Comparison of ENCODE assay signal across 1 cellular context in the genomic region with DNA sequence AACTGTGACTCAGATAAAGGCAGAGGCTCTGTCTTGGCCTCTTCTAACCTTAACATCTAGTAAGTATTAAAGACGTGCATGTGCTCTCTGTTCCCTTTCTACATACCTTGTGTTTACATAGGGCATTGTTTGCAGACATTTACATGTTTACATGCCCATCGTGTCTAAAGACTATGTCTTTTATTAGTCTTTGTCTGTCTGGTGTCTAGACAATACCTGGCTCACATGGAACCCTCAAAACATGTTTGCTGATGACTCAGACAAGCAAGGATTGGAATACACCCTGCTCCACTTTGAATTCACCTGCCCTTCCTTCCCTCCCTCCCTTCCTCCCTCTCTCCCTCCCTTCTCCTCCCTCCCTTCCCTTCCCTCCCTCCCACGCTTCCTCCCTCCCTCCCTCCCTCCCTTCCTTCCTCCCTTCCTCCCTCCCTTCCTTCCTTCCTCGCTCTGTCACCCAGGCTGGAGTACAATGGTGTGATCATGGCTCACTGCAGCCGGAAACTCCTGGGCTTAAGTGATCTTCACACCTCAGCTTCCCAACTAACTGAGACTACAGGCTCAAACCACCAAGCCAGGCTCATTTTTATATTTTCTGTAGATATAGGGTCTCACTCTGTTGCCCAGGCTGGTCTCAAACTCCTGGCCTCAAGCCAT.
A peak's percentile ranks its signal among the peaks of the same experiment; 100 is the strongest.
TF ChIP-seq lines count a peak whose summit lies in the region.

No MANE protein-coding gene starts in this region.

TF ChIP-seq in HepG2, 621 proteins besides CTCF, POLR2A, EP300 and RAD21 (continued from another document and continues in another):
- no peak for TF ChIP-seq ZNF451 (CRISPR knock-in tag; IDR thresholded peaks at IDR 0.05)
- peak; percentile 58; the same call in 1 of the 2 replicates for TF ChIP-seq RXRB (CRISPR knock-in tag; IDR thresholded peaks at IDR 0.05; ENCODE audit: borderline replicate concordance)
- TF ChIP-seq HOXA3 (CRISPR knock-in tag; IDR thresholded peaks at IDR 0.05), result no peak
- TF ChIP-seq BRD4 (CRISPR knock-in tag; IDR thresholded peaks at IDR 0.05), result no peak
- 0 out of 2 replicates have a peak, but pooled peaks have one; percentile 48 for TF ChIP-seq MIXL1 (CRISPR knock-in tag; IDR thresholded peaks at IDR 0.05)
- TF ChIP-seq ERF (CRISPR knock-in tag; IDR thresholded peaks at IDR 0.05), result no peak
- TF ChIP-seq MEIS2 (CRISPR knock-in tag; IDR thresholded peaks at IDR 0.05), result no peak
- TF ChIP-seq, protein P1, sequence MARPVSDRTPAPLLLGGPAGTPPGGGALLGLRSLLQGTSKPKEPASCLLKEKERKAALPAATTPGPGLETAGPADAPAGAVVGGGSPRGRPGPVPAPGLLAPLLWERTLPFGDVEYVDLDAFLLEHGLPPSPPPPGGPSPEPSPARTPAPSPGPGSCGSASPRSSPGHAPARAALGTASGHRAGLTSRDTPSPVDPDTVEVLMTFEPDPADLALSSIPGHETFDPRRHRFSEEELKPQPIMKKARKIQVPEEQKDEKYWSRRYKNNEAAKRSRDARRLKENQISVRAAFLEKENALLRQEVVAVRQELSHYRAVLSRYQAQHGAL (CRISPR knock-in tag; IDR thresholded peaks at IDR 0.05; ENCODE audit: not compliant biosample characterization), result no peak
- TF ChIP-seq ZNF674 (CRISPR knock-in tag; IDR thresholded peaks at IDR 0.05; ENCODE audit: low read depth), result no peak
- no peak for TF ChIP-seq ZNF3 (CRISPR knock-in tag; IDR thresholded peaks at IDR 0.05)
- no peak for TF ChIP-seq EHMT2 (IDR thresholded peaks at IDR 0.05; ENCODE audit: borderline replicate concordance, low read depth, low read length)
- TF ChIP-seq NR2C2 (CRISPR knock-in tag; IDR thresholded peaks at IDR 0.05; ENCODE audit: borderline replicate concordance), result no peak
- TF ChIP-seq ZNF747 (CRISPR knock-in tag; IDR thresholded peaks at IDR 0.05; ENCODE audit: borderline replicate concordance), result no peak
- 0 out of 2 replicates have a peak, but pooled peaks have one; percentile 13 for TF ChIP-seq RFX3 (CRISPR knock-in tag; IDR thresholded peaks at IDR 0.05)
- no peak for TF ChIP-seq YEATS2 (CRISPR knock-in tag; IDR thresholded peaks at IDR 0.05; ENCODE audit: borderline replicate concordance)
- TF ChIP-seq, protein P2, sequence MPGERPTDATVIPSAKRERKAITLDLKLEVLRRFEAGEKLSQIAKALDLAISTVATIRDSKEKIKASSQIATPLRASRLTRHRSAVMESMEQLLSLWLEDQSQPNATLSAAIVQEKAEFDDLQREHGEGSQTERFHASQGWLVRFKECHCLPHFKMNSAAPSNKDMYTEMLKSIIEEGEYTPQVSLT (CRISPR knock-in tag; IDR thresholded peaks at IDR 0.05; ENCODE audit: borderline replicate concordance, low read depth), result no peak
- TF ChIP-seq ATM (IDR thresholded peaks at IDR 0.05; ENCODE audit: borderline replicate concordance), result no peak
- no peak for TF ChIP-seq ZNF20 (CRISPR knock-in tag; IDR thresholded peaks at IDR 0.05)
- TF ChIP-seq TOPORS (CRISPR knock-in tag; IDR thresholded peaks at IDR 0.05), result no peak
- TF ChIP-seq, protein P3, sequence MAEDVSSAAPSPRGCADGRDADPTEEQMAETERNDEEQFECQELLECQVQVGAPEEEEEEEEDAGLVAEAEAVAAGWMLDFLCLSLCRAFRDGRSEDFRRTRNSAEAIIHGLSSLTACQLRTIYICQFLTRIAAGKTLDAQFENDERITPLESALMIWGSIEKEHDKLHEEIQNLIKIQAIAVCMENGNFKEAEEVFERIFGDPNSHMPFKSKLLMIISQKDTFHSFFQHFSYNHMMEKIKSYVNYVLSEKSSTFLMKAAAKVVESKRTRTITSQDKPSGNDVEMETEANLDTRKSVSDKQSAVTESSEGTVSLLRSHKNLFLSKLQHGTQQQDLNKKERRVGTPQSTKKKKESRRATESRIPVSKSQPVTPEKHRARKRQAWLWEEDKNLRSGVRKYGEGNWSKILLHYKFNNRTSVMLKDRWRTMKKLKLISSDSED (CRISPR knock-in tag; IDR thresholded peaks at IDR 0.05), result no peak
- TF ChIP-seq, protein P4, sequence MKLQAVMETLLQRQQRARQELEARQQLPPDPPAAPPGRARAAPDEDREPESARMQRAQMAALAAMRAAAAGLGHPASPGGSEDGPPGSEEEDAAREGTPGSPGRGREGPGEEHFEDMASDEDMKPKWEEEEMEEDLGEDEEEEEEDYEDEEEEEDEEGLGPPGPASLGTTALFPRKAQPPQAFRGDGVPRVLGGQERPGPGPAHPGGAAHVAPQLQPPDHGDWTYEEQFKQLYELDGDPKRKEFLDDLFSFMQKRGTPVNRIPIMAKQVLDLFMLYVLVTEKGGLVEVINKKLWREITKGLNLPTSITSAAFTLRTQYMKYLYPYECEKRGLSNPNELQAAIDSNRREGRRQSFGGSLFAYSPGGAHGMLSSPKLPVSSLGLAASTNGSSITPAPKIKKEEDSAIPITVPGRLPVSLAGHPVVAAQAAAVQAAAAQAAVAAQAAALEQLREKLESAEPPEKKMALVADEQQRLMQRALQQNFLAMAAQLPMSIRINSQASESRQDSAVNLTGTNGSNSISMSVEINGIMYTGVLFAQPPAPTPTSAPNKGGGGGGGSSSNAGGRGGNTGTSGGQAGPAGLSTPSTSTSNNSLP (IDR thresholded peaks at IDR 0.05; ENCODE audit: low read depth, low read length), result no peak
- no peak for TF ChIP-seq SRY (CRISPR knock-in tag; IDR thresholded peaks at IDR 0.05)
- TF ChIP-seq ZFP36 (IDR thresholded peaks at IDR 0.05; ENCODE audit: borderline replicate concordance, low read depth, low read length, partially characterized antibody), result no peak
- TF ChIP-seq, protein P5, sequence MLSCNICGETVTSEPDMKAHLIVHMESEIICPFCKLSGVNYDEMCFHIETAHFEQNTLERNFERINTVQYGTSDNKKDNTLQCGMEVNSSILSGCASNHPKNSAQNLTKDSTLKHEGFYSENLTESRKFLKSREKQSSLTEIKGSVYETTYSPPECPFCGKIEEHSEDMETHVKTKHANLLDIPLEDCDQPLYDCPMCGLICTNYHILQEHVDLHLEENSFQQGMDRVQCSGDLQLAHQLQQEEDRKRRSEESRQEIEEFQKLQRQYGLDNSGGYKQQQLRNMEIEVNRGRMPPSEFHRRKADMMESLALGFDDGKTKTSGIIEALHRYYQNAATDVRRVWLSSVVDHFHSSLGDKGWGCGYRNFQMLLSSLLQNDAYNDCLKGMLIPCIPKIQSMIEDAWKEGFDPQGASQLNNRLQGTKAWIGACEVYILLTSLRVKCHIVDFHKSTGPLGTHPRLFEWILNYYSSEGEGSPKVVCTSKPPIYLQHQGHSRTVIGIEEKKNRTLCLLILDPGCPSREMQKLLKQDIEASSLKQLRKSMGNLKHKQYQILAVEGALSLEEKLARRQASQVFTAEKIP (CRISPR knock-in tag; IDR thresholded peaks at IDR 0.05; ENCODE audit: borderline replicate concordance), result no peak
- TF ChIP-seq MYNN (CRISPR knock-in tag; IDR thresholded peaks at IDR 0.05; ENCODE audit: low read depth), result no peak
- TF ChIP-seq, protein P6, sequence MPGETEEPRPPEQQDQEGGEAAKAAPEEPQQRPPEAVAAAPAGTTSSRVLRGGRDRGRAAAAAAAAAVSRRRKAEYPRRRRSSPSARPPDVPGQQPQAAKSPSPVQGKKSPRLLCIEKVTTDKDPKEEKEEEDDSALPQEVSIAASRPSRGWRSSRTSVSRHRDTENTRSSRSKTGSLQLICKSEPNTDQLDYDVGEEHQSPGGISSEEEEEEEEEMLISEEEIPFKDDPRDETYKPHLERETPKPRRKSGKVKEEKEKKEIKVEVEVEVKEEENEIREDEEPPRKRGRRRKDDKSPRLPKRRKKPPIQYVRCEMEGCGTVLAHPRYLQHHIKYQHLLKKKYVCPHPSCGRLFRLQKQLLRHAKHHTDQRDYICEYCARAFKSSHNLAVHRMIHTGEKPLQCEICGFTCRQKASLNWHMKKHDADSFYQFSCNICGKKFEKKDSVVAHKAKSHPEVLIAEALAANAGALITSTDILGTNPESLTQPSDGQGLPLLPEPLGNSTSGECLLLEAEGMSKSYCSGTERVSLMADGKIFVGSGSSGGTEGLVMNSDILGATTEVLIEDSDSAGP (CRISPR knock-in tag; IDR thresholded peaks at IDR 0.05; ENCODE audit: borderline replicate concordance), result no peak
- no peak for TF ChIP-seq ZNF10 (CRISPR knock-in tag; IDR thresholded peaks at IDR 0.05; ENCODE audit: borderline replicate concordance, low read depth)
- TF ChIP-seq, protein P7, sequence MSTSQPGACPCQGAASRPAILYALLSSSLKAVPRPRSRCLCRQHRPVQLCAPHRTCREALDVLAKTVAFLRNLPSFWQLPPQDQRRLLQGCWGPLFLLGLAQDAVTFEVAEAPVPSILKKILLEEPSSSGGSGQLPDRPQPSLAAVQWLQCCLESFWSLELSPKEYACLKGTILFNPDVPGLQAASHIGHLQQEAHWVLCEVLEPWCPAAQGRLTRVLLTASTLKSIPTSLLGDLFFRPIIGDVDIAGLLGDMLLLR (CRISPR knock-in tag; IDR thresholded peaks at IDR 0.05), result no peak
- TF ChIP-seq, protein P8, sequence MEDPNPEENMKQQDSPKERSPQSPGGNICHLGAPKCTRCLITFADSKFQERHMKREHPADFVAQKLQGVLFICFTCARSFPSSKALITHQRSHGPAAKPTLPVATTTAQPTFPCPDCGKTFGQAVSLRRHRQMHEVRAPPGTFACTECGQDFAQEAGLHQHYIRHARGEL (CRISPR knock-in tag; IDR thresholded peaks at IDR 0.05), result no peak
- no peak for TF ChIP-seq ZNF383 (CRISPR knock-in tag; IDR thresholded peaks at IDR 0.05; ENCODE audit: borderline replicate concordance)
- no peak for TF ChIP-seq HMGA1 (CRISPR knock-in tag; conservative IDR thresholded peaks at IDR 0.05)
- TF ChIP-seq, protein P9, sequence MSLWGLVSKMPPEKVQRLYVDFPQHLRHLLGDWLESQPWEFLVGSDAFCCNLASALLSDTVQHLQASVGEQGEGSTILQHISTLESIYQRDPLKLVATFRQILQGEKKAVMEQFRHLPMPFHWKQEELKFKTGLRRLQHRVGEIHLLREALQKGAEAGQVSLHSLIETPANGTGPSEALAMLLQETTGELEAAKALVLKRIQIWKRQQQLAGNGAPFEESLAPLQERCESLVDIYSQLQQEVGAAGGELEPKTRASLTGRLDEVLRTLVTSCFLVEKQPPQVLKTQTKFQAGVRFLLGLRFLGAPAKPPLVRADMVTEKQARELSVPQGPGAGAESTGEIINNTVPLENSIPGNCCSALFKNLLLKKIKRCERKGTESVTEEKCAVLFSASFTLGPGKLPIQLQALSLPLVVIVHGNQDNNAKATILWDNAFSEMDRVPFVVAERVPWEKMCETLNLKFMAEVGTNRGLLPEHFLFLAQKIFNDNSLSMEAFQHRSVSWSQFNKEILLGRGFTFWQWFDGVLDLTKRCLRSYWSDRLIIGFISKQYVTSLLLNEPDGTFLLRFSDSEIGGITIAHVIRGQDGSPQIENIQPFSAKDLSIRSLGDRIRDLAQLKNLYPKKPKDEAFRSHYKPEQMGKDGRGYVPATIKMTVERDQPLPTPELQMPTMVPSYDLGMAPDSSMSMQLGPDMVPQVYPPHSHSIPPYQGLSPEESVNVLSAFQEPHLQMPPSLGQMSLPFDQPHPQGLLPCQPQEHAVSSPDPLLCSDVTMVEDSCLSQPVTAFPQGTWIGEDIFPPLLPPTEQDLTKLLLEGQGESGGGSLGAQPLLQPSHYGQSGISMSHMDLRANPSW (CRISPR knock-in tag; IDR thresholded peaks at IDR 0.05; ENCODE audit: borderline replicate concordance), result no peak
- no peak for TF ChIP-seq CEBPG (CRISPR knock-in tag; IDR thresholded peaks at IDR 0.05)
- TF ChIP-seq, protein P10, sequence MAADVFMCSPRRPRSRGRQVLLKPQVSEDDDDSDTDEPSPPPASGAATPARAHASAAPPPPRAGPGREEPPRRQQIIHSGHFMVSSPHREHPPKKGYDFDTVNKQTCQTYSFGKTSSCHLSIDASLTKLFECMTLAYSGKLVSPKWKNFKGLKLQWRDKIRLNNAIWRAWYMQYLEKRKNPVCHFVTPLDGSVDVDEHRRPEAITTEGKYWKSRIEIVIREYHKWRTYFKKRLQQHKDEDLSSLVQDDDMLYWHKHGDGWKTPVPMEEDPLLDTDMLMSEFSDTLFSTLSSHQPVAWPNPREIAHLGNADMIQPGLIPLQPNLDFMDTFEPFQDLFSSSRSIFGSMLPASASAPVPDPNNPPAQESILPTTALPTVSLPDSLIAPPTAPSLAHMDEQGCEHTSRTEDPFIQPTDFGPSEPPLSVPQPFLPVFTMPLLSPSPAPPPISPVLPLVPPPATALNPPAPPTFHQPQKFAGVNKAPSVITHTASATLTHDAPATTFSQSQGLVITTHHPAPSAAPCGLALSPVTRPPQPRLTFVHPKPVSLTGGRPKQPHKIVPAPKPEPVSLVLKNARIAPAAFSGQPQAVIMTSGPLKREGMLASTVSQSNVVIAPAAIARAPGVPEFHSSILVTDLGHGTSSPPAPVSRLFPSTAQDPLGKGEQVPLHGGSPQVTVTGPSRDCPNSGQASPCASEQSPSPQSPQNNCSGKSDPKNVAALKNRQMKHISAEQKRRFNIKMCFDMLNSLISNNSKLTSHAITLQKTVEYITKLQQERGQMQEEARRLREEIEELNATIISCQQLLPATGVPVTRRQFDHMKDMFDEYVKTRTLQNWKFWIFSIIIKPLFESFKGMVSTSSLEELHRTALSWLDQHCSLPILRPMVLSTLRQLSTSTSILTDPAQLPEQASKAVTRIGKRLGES (CRISPR knock-in tag; IDR thresholded peaks at IDR 0.05; ENCODE audit: borderline replicate concordance), result no peak
- no peak for TF ChIP-seq ZNF652 (CRISPR knock-in tag; IDR thresholded peaks at IDR 0.05; ENCODE audit: borderline replicate concordance, low read depth)
- no peak for TF ChIP-seq NFATC3 (CRISPR knock-in tag; IDR thresholded peaks at IDR 0.05)
- TF ChIP-seq ZNF563 (CRISPR knock-in tag; IDR thresholded peaks at IDR 0.05), result no peak
- TF ChIP-seq ZNF879 (CRISPR knock-in tag; IDR thresholded peaks at IDR 0.05), result no peak
- TF ChIP-seq SRSF9 (IDR thresholded peaks at IDR 0.05; ENCODE audit: borderline replicate concordance, insufficient read depth, low read depth, low read length, poor library complexity, severe bottlenecking), result no peak
- no peak for TF ChIP-seq DNMT1 (CRISPR knock-in tag; IDR thresholded peaks at IDR 0.05)
- TF ChIP-seq, protein P11, sequence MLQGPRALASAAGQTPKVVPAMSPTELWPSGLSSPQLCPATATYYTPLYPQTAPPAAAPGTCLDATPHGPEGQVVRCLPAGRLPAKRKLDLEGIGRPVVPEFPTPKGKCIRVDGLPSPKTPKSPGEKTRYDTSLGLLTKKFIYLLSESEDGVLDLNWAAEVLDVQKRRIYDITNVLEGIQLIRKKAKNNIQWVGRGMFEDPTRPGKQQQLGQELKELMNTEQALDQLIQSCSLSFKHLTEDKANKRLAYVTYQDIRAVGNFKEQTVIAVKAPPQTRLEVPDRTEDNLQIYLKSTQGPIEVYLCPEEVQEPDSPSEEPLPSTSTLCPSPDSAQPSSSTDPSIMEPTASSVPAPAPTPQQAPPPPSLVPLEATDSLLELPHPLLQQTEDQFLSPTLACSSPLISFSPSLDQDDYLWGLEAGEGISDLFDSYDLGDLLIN (CRISPR knock-in tag; IDR thresholded peaks at IDR 0.05; ENCODE audit: borderline replicate concordance), result no peak
- TF ChIP-seq, protein P12, sequence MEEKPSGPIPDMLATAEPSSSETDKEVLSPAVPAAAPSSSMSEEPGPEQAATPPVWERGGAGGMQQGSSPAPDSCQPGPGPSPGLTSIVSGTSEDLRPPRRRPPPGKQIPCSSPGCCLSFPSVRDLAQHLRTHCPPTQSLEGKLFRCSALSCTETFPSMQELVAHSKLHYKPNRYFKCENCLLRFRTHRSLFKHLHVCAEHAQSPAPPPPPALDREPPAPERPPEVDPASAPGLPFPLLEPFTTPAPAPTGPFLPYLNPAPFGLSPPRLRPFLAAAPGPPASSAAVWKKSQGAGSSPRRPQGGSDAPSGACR (CRISPR knock-in tag; IDR thresholded peaks at IDR 0.05), result no peak
